Comparison of ENCODE assay signal across 25 cellular contexts in genomic region chr1:47687618-47687940, GRCh38.
DNase-seq lines count a peak whose midpoint lies in the region; ATAC-seq and TF ChIP-seq lines count a peak whose summit lies in the region.
"Had no signal": no experiment of that assay in that cellular context is flagged by ENCODE, and none has a peak within 500 bp of the region (broad histone marks: within the 10 kb centered on the region; RNA-seq: fewer than 3 reads in every experiment).

No MANE protein-coding gene starts in this region.

- H3K27me3 Mint-ChIP-seq in osteocyte (ENCODE audit: unreplicated experiment): peaks cover 30% of the 10 kb centered on the region
- peaks cover 10 to 30% (median 22%) of the 10 kb centered on the region in 5 donors for H3K27me3 Mint-ChIP-seq in naive thymus-derived CD8-positive, alpha-beta T cell

- peaks cover 22% of the 10 kb centered on the region for H3K4me1 Mint-ChIP-seq in osteocyte (ENCODE audit: unreplicated experiment)
- peaks cover 0 to 2% (median 0%) of the 10 kb centered on the region in 4 donors for H3K4me1 Mint-ChIP-seq in naive thymus-derived CD8-positive, alpha-beta T cell

- no peak overlapping the region for H3K27ac Mint-ChIP-seq in osteocyte (ENCODE audit: unreplicated experiment)
- H3K27ac Mint-ChIP-seq in naive thymus-derived CD8-positive, alpha-beta T cell: no peak overlapping the region
- H3K27ac Mint-ChIP-seq: natural killer cell treated with Interleukin-12 subunit alpha and Interleukin-12 subunit beta and Interleukin-15 and Interleukin-18, amount 100 ng/mL, for 72 hours had no signal

- no peak for TF ChIP-seq CTCF in osteocyte (IDR thresholded peaks at IDR 0.05)

- ATAC-seq in left ventricle myocardium superior: no peak
- ATAC-seq in HG03520 (IDR thresholded peaks at IDR 0.05; ENCODE audit: unreplicated experiment): no peak
- no peak for ATAC-seq in naive thymus-derived CD8-positive, alpha-beta T cell
- no peak for ATAC-seq in HG03097 (IDR thresholded peaks at IDR 0.05; ENCODE audit: low FRiP score, unreplicated experiment)
- ATAC-seq: body of pancreas, left cardiac atrium, psoas muscle had no signal

- H3K9me3 ChIP-seq in iPS-18a (ENCODE audit: control insufficient read depth, low read depth, low read length): no peaks in the 10 kb centered on the region
- H3K9me3 ChIP-seq: body of pancreas, psoas muscle, thyroid gland had no signal

- peaks cover 39% of the 10 kb centered on the region for H3K4me1 ChIP-seq in iPS-18a (ENCODE audit: control insufficient read depth, low read depth, low read length)
- H3K4me1 ChIP-seq: body of pancreas, psoas muscle, thyroid gland had no signal

- intact Hi-C loops in cardiac septum (cut with DNase I): no loop called here
- intact Hi-C loops in left ventricle myocardium superior (cut with micrococcal nuclease): no loop called here

- POLR2A ChIA-PET in naive thymus-derived CD8-positive, alpha-beta T cell (lab: Charles Lee): no interaction called here

- DNase-seq in cardiac septum (ENCODE audit: low spot score) (peak; percentile 41), left ventricle myocardium superior (no peak), osteocyte (ENCODE audit: extremely low spot score, unreplicated experiment) (peak; percentile 57), NCI-H187 treated with DMSO at 0.1 percent for 48 hours (lab: John Stamatoyannopoulos, UW) (no peak)
- DNase-seq in naive thymus-derived CD8-positive, alpha-beta T cell: no peak
- DNase-seq: activated CD4-positive, alpha-beta T cell treated with anti-CD3 and anti-CD28 coated beads, Interleukin-2, amount 50 U/mL, for 1 hour; activated gamma-delta T cell; activated T-cell treated with anti-CD3 and anti-CD28 coated beads for 4 hours; body of pancreas; left cardiac atrium; midbrain; NCI-H1092; NCI-H1930; NCI-H226; NK-92 treated with Interleukin-12 subunit alpha and Interleukin-12 subunit beta, amount 100 ng/mL, for 24 hours; psoas muscle; stimulated activated naive CD4-positive, alpha-beta T cell; T-helper 2 cell; thyroid gland had no signal

- H3K36me3 Mint-ChIP-seq in osteocyte (ENCODE audit: unreplicated experiment): no peaks in the 10 kb centered on the region
- no peaks in the 10 kb centered on the region for H3K36me3 Mint-ChIP-seq in naive thymus-derived CD8-positive, alpha-beta T cell
- H3K36me3 Mint-ChIP-seq: natural killer cell treated with Interleukin-12 subunit alpha and Interleukin-12 subunit beta and Interleukin-15 and Interleukin-18, amount 100 ng/mL, for 72 hours had no signal

- peak overlapping the region; percentile 25 for H3K4me3 ChIP-seq in iPS-18a (ENCODE audit: low read length)
- H3K4me3 ChIP-seq: body of pancreas, psoas muscle, skin epidermis, thyroid gland had no signal

- no peaks in the 10 kb centered on the region for H3K36me3 ChIP-seq in iPS-18a (ENCODE audit: control insufficient read depth, low read depth, low read length)
- H3K36me3 ChIP-seq: thyroid gland had no signal

- H3K9ac ChIP-seq in iPS-18a (ENCODE audit: low read length): no peak overlapping the region

- no peak overlapping the region for H3K4me3 Mint-ChIP-seq in osteocyte (ENCODE audit: unreplicated experiment)
- H3K4me3 Mint-ChIP-seq in naive thymus-derived CD8-positive, alpha-beta T cell: no peak overlapping the region
- H3K4me3 Mint-ChIP-seq: natural killer cell treated with Interleukin-12 subunit alpha and Interleukin-12 subunit beta and Interleukin-15 and Interleukin-18, amount 100 ng/mL, for 72 hours had no signal

- no peaks in the 10 kb centered on the region for H3K9me3 Mint-ChIP-seq in osteocyte (ENCODE audit: unreplicated experiment)
- H3K9me3 Mint-ChIP-seq in naive thymus-derived CD8-positive, alpha-beta T cell: peaks cover 0 to 2% (median 0%) of the 10 kb centered on the region in 9 donors
- H3K9me3 Mint-ChIP-seq: natural killer cell treated with Interleukin-12 subunit alpha and Interleukin-12 subunit beta and Interleukin-15 and Interleukin-18, amount 100 ng/mL, for 72 hours had no signal

- H3K27me3 ChIP-seq in iPS-18a (ENCODE audit: control insufficient read depth, insufficient read depth, low read length): peaks cover 17% of the 10 kb centered on the region
- H3K27me3 ChIP-seq: thyroid gland had no signal

- no peak overlapping the region for H3K27ac ChIP-seq in iPS-18a (ENCODE audit: low read length)
- H3K27ac ChIP-seq: body of pancreas, psoas muscle, skin epidermis, thyroid gland, VCaP had no signal

Comparison
In these comparisons a context has a peak if more than half of its experiments do, and no peak if none do; other contexts are left out.
1. DNase-seq: peak in cardiac septum (single experiment) and osteocyte (single experiment); none in left ventricle myocardium superior (single experiment), NCI-H187 treated with DMSO at 0.1 percent for 48 hours (single experiment) and naive thymus-derived CD8-positive, alpha-beta T cell (0 of 10).